19 cellular contexts compared by ENCODE assay signal in the genomic region with DNA sequence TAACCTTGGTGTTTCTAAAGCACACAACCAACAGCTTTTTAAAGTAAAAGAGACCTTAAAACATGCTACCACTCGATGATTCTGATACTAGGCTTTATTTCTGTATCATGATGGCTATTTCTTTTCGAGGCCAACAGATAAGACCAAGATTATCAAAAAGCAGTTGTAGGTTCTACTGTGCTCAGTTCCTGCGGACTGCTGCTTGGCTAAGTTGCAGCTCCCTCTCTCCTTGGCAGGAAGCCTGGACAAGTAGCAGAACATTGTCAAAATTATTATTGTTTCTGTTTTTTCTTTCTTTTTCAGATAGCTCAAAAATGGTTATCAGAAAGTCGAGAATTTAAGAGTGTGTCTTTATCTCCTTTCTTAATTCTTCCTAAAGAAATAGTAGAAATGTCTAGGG.
A peak's percentile ranks its signal among the peaks of the same experiment; 100 is the strongest.
DNase-seq lines count a peak whose midpoint lies in the region; ATAC-seq and TF ChIP-seq lines count a peak whose summit lies in the region.
"Had no signal": no experiment of that assay in that cellular context is flagged by ENCODE, and none has a peak within 500 bp of the region (broad histone marks: within the 10 kb centered on the region; RNA-seq: fewer than 3 reads in every experiment).

No MANE protein-coding gene starts in this region.

- no peak overlapping the region for H3K9ac ChIP-seq in neuronal stem cell (ENCODE audit: low read depth, low read length, poor library complexity)
- H3K9ac ChIP-seq: BLaER1 treated with 17β-estradiol and CSF1 and Interleukin-3, amounts not matched to agents 10 nM and 100 nM had no signal

- H2BK12ac ChIP-seq in neuronal stem cell (ENCODE audit: low read length) = no peak overlapping the region

- H3K79me1 ChIP-seq in neuronal stem cell (ENCODE audit: low read depth, low read length) = no peaks in the 10 kb centered on the region

- H3K9me3 Mint-ChIP-seq in GM23338 = no peaks in the 10 kb centered on the region
- H3K9me3 Mint-ChIP-seq: H9 had no signal

- no peak overlapping the region for H2BK15ac ChIP-seq in neuronal stem cell (ENCODE audit: low read length)

- no peak overlapping the region for H3K18ac ChIP-seq in neuronal stem cell (ENCODE audit: low read length)

- no peaks in the 10 kb centered on the region for H4K20me1 ChIP-seq in GM23338 (replicated peaks; ENCODE audit: insufficient read depth)
- H4K20me1 ChIP-seq: BLaER1 treated with 17β-estradiol and CSF1 and Interleukin-3, amounts not matched to agents 10 nM and 100 nM had no signal

- H3K27me3 ChIP-seq in GM23338 (ENCODE audit: insufficient read depth) (no peaks in the 10 kb centered on the region), neuronal stem cell (ENCODE audit: control insufficient read depth in 3 of 3, insufficient read depth in 3 of 3, low read depth in 1 of 3, low read length in 3 of 3) (no peaks in the 10 kb centered on the region)
- H3K27me3 ChIP-seq: BLaER1 treated with 17β-estradiol and CSF1 and Interleukin-3, amounts not matched to agents 10 nM and 100 nM had no signal

- no CpG with 5 or more reads among the region's 4 CpGs for WGBS in neuronal stem cell (ENCODE audit: extremely low coverage in 2 of 2, insufficient read length in 2 of 2, insufficient replicate concordance in 1 of 2), 2 donors

- no peak for ATAC-seq in GM23338
- ATAC-seq: CD8-positive, alpha-beta T cell; SK-N-SH treated with all-trans-retinoic acid at 6 μM for 48 hours had no signal

- H4K91ac ChIP-seq in neuronal stem cell (ENCODE audit: low read depth, low read length, poor library complexity) = no peak overlapping the region

- H3K14ac ChIP-seq in neuronal stem cell (ENCODE audit: low read length) = no peak overlapping the region

- H3K27ac ChIP-seq in GM23338 (ENCODE audit: low read depth) (no peak overlapping the region), neuronal stem cell (replicated peaks; ENCODE audit: low read length) (no peak overlapping the region)
- H3K27ac ChIP-seq: BLaER1 treated with 17β-estradiol and CSF1 and Interleukin-3, amounts not matched to agents 10 nM and 100 nM had no signal

- peaks cover 36% of the 10 kb centered on the region for H3K4me1 Mint-ChIP-seq in GM23338

- H3K4me2 ChIP-seq in GM23338 = no peak overlapping the region
- H3K4me2 ChIP-seq in neuronal stem cell (ENCODE audit: insufficient read depth, low read length, poor library complexity, severe bottlenecking) = no peak overlapping the region
- H3K4me2 ChIP-seq: BLaER1 treated with 17β-estradiol and CSF1 and Interleukin-3, amounts not matched to agents 10 nM and 100 nM had no signal

- no peak overlapping the region for H3K4me3 Mint-ChIP-seq in GM23338
- H3K4me3 Mint-ChIP-seq: CD8-positive, alpha-beta T cell; H9 had no signal

- H3K9me2 ChIP-seq in GM23338 (ENCODE audit: insufficient read depth) = no peaks in the 10 kb centered on the region

- H3F3A ChIP-seq in GM23338 (replicated peaks; ENCODE audit: low read depth) = no peaks in the 10 kb centered on the region

- H2AFZ ChIP-seq in GM23338 = peak overlapping the region; percentile 49; the same call in 1 of the 2 replicates
- H2AFZ ChIP-seq in neuronal stem cell (ENCODE audit: low read length) = peak overlapping the region; percentile 41

- no peak overlapping the region for H3K27ac Mint-ChIP-seq in GM23338
- H3K27ac Mint-ChIP-seq: CD8-positive, alpha-beta T cell; H9 had no signal

- no peaks in the 10 kb centered on the region for H3K9me3 ChIP-seq in neuronal stem cell (replicated peaks in 1 of 2; ENCODE audit: control insufficient read depth in 2 of 2, insufficient read depth in 1 of 2, low read depth in 1 of 2, low read length in 2 of 2)
- H3K9me3 ChIP-seq: BLaER1 treated with 17β-estradiol and CSF1 and Interleukin-3, amounts not matched to agents 10 nM and 100 nM had no signal

- H3K36me3 ChIP-seq in GM23338 (ENCODE audit: insufficient read depth) (no peaks in the 10 kb centered on the region), neuronal stem cell (replicated peaks in 1 of 2; ENCODE audit: control insufficient read depth in 2 of 2, insufficient read depth in 2 of 2, low read length in 2 of 2) (no peaks in the 10 kb centered on the region)
- H3K36me3 ChIP-seq: BLaER1 treated with 17β-estradiol and CSF1 and Interleukin-3, amounts not matched to agents 10 nM and 100 nM had no signal

- H2BK120ac ChIP-seq in neuronal stem cell (ENCODE audit: low read depth, low read length) = no peak overlapping the region

- H3K36me3 Mint-ChIP-seq in GM23338 (ENCODE audit: low read depth) = peaks cover 6% of the 10 kb centered on the region; the same call in 1 of the 3 replicates
- H3K36me3 Mint-ChIP-seq: CD8-positive, alpha-beta T cell had no signal

- no peaks in the 10 kb centered on the region for H3K27me3 Mint-ChIP-seq in GM23338 (ENCODE audit: insufficient read depth, low read depth, poor library complexity)

- DNase-seq in GM23338 (ENCODE audit: low spot score) = no peak
- peak; percentile 60 for DNase-seq in NCI-H69 (lab: John Stamatoyannopoulos, UW)
- DNase-seq in choroid plexus epithelial cell (ENCODE audit: low read depth) = peak; percentile 18
- no peak for DNase-seq in neuronal stem cell (ENCODE audit: low spot score)
- DNase-seq in NCI-H2029 treated with DMSO at 0.1 percent for 48 hours (lab: John Stamatoyannopoulos, UW) = no peak
- no peak for DNase-seq in retina
- no peak for DNase-seq in NCI-H345 (lab: John Stamatoyannopoulos, UW)
- DNase-seq: Calu3; CD8-positive, alpha-beta T cell; DMS79; H9; IMR-90; NCI-H1417 treated with DMSO at 0.1 percent for 48 hours; NCI-H2029; NCI-H510A treated with DMSO at 0.1 percent for 48 hours; NCI-H82; SHP77 had no signal

- H3K23ac ChIP-seq in neuronal stem cell (ENCODE audit: low read depth, low read length, poor library complexity) = no peak overlapping the region

- H3K4me1 ChIP-seq in GM23338 (ENCODE audit: insufficient read depth) (peaks cover 43% of the 10 kb centered on the region), neuronal stem cell (ENCODE audit: control insufficient read depth in 2 of 2, insufficient read depth in 1 of 2, low read depth in 1 of 2, low read length in 2 of 2) (peaks cover 0 to 6% of the 10 kb centered on the region in 2 donors)

- H3K4ac ChIP-seq in neuronal stem cell (ENCODE audit: low read length) = no peak overlapping the region

- H3K4me3 ChIP-seq in GM23338 (no peak overlapping the region), choroid plexus epithelial cell (ENCODE audit: low read depth, low read length) (no peak overlapping the region), neuronal stem cell (ENCODE audit: low read length in 2 of 2) (no peak overlapping the region)
- H3K4me3 ChIP-seq: BLaER1 treated with 17β-estradiol and CSF1 and Interleukin-3, amounts not matched to agents 10 nM and 100 nM had no signal

- no peak overlapping the region for H2BK5ac ChIP-seq in neuronal stem cell (ENCODE audit: low read length)

- H3K79me2 ChIP-seq in GM23338 (replicated peaks; ENCODE audit: insufficient read depth) = no peaks in the 10 kb centered on the region

- TF ChIP-seq CTCF in GM23338 (conservative IDR thresholded peaks at IDR 0.05; ENCODE audit: low read depth in 2 of 2) = no peak
- no peak for TF ChIP-seq CTCF in choroid plexus epithelial cell (conservative IDR thresholded peaks at IDR 0.05; ENCODE audit: low read depth, low read length)

- H4K8ac ChIP-seq in neuronal stem cell (ENCODE audit: low read depth, low read length) = no peak overlapping the region

- no peak overlapping the region for H2AK5ac ChIP-seq in neuronal stem cell (ENCODE audit: low read depth, low read length)

Comparison
In these comparisons a context has a peak if more than half of its experiments do, and no peak if none do; other contexts are left out.
1. DNase-seq: peak in NCI-H69 (single experiment) and choroid plexus epithelial cell (single experiment); none in GM23338 (single experiment), neuronal stem cell (single experiment), NCI-H2029 treated with DMSO at 0.1 percent for 48 hours (single experiment), retina (single experiment) and NCI-H345 (single experiment).